ENCODE assay signal across 1 cellular context in the genomic region with DNA sequence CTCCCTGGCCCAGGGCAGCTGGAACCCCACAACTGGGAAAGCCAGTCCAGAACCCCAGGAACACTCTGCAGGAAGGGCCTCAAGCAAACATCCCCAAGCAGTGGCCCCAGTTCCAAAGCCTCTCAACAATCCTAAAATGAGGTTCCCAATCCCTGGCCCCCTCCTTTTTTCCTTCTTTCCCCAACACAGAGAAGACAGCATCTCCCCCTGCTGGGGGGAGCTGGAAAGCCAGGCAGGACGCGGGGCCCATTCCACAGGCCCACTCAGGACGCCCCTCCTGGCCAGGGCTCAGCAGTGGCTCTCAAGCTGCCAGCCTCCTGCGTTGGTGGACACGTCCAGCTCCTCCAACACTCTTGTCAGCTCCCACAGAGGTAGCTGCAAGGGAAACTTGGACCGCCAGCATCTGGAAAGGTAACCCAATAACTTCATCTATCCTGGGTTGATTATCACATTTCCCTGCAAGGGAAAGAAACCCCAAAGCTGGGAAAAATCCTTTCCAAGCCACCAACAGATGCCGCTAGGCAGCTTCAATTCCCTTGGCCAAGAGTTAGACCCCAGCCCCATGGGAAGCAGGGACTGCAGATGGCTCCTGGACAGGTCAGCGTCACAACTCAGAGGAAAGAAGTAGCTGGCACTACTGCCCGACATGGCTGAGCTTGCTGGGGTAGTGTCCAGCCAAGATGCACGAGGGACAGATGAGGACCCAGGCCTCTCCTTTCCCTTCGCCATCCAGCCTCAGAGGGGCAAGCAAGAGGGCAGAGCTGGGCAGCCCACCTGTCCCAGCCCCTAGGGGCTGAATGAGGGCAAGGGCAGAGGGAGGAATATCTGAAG.
TF ChIP-seq lines count a peak whose summit lies in the region.

No MANE protein-coding gene starts in this region.

TF ChIP-seq in IMR-90, 13 proteins besides CTCF, POLR2A, EP300 and RAD21:
- no peak for TF ChIP-seq RFX5 (IDR thresholded peaks at IDR 0.05; ENCODE audit: low read depth, low read length)
- peak; percentile 97 for TF ChIP-seq MAZ (IDR thresholded peaks at IDR 0.05; ENCODE audit: borderline replicate concordance, low read depth, low read length)
- no peak for TF ChIP-seq CEBPB (IDR thresholded peaks at IDR 0.05; ENCODE audit: low read depth, low read length)
- TF ChIP-seq SMC3 (IDR thresholded peaks at IDR 0.05; ENCODE audit: low read depth, low read length) = peak; percentile 79
